In genomic region chr3:64223809-64224570, GRCh38 we compare ENCODE assay signal across 10 cellular contexts. TPM values are rescaled to one million over a fixed set of nuclear protein-coding genes. Genes with fewer than 3 reads are reported as not detected.
DNase-seq lines count a peak whose midpoint lies in the region; ATAC-seq, FAIRE-seq and TF ChIP-seq lines count a peak whose summit lies in the region.
"Had no signal": no experiment of that assay in that cellular context is flagged by ENCODE, and none has a peak within 500 bp of the region (broad histone marks: within the 10 kb centered on the region; RNA-seq: fewer than 3 reads in every experiment).

No MANE protein-coding gene starts in this region.

- FAIRE-seq in HepG2 (lab: Jason Lieb, UNC) (no peak), GM19239 (lab: Jason Lieb, UNC) (no peak)
- FAIRE-seq: frontal cortex had no signal

- no peak for DNase-seq in right lobe of liver
- DNase-seq in HepG2 (ENCODE audit: low spot score): no peak
- no peak for DNase-seq in aorta
- no peak for DNase-seq in dedifferentiated amniotic fluid mesenchymal stem cell (ENCODE audit: extremely low spot score)
- no peak for DNase-seq in GM19239 (ENCODE audit: insufficient read length, low spot score)
- no peak for DNase-seq in Peyer's patch
- DNase-seq: activated CD4-positive, alpha-beta T cell treated with anti-CD3 and anti-CD28 coated beads, Interleukin-2, amount 50 U/mL, for 4 hours had no signal

- ATAC-seq in right lobe of liver (peak in 3 of 4 donors; percentile 12 to 43 (median 19)), HepG2 (no peak), aorta (ENCODE audit: low FRiP score) (peak; percentile 58)

- in situ Hi-C loops in HepG2 (cut with HindIII; ENCODE audit: extremely low pct_ligation_motif_present, low pct_unique_long_range_greater_than_20kb): no loop called here

- TF ChIP-seq EP300 in HepG2 (IDR thresholded peaks at IDR 0.05; ENCODE audit: low read depth in 2 of 2, low read length in 2 of 2) (no peak), HepG2 (CRISPR knock-in tag; IDR thresholded peaks at IDR 0.05; ENCODE audit: borderline replicate concordance) (no peak)

- TF ChIP-seq POLR2A in right lobe of liver (IDR thresholded peaks at IDR 0.05): no peak
- TF ChIP-seq POLR2A in HepG2 (IDR thresholded peaks at IDR 0.05; ENCODE audit: insufficient read depth in 1 of 2, low read depth in 2 of 2, low read length in 2 of 2): no peak
- no peak for TF ChIP-seq POLR2A in Peyer's patch (IDR thresholded peaks at IDR 0.05)

- no peaks in the 10 kb centered on the region for H3K79me2 ChIP-seq in HepG2 (ENCODE audit: insufficient read depth, low read length)

- 61% methylated on average over 4 of the region's 5 CpGs for WGBS in right lobe of liver (ENCODE audit: insufficient coverage, low coverage, low lambda C conversion rate, missing lambda C conversion rate)
- 41% methylated on average over 5 of the region's 5 CpGs for WGBS in HepG2 (ENCODE audit: low lambda C conversion rate)
- WGBS in aorta, 2 donors: 7 to 23% methylated on average over 5 of the region's 5 CpGs

- H3K9me3 ChIP-seq in right lobe of liver (no peaks in the 10 kb centered on the region), HepG2 (ENCODE audit: low read length) (no peaks in the 10 kb centered on the region), endocrine pancreas (ENCODE audit: control insufficient read depth, low read length) (no peaks in the 10 kb centered on the region), muscle layer of duodenum (ENCODE audit: control insufficient read depth in 1 of 2, low read length in 2 of 2) (no peaks in the 10 kb centered on the region), aorta (ENCODE audit: control insufficient read depth, low read length) (no peaks in the 10 kb centered on the region), Peyer's patch (no peaks in the 10 kb centered on the region)

- no peak overlapping the region for H2AFZ ChIP-seq in HepG2 (ENCODE audit: low read length)

- H4K20me1 ChIP-seq in HepG2 (ENCODE audit: insufficient read depth, low read length): no peaks in the 10 kb centered on the region

- H3K36me3 ChIP-seq in right lobe of liver (no peaks in the 10 kb centered on the region), HepG2 (replicated peaks in 1 of 2; ENCODE audit: control insufficient read depth in 1 of 2, insufficient read depth in 2 of 2, low read length in 2 of 2) (no peaks in the 10 kb centered on the region), endocrine pancreas (ENCODE audit: control insufficient read depth, insufficient read depth, low read length) (no peaks in the 10 kb centered on the region), muscle layer of duodenum (ENCODE audit: control insufficient read depth in 1 of 2, insufficient read depth in 2 of 2, low read length in 2 of 2) (no peaks in the 10 kb centered on the region), aorta (ENCODE audit: control insufficient read depth in 1 of 2, insufficient read depth in 2 of 2, low read length in 1 of 2) (no peaks in the 10 kb centered on the region), Peyer's patch (no peaks in the 10 kb centered on the region)

- CTCF ChIA-PET in HepG2 (lab: Yijun Ruan, JAX; ENCODE audit: low intra/inter-chr PET ratio, low total read pairs): no interaction called here

- BruUV-seq in HepG2 (replicated peaks; lab: Mats Ljungman, UMichigan): no TSS peak

- H3K27ac ChIP-seq in right lobe of liver: peak overlapping the region in 1 of 3 donors; percentile 57
- H3K27ac ChIP-seq in HepG2 (ENCODE audit: extremely low read length, insufficient read depth, low read length): no peak overlapping the region
- peak overlapping the region; percentile 82 for H3K27ac ChIP-seq in muscle layer of duodenum (ENCODE audit: low read length)
- peak overlapping the region; percentile 12 to 65 for H3K27ac ChIP-seq in aorta (ENCODE audit: low read depth in 1 of 2, low read length in 2 of 2)
- H3K27ac ChIP-seq in Peyer's patch: peak overlapping the region in 1 of 4 donors; percentile 80

- H3K4me1 ChIP-seq in right lobe of liver (no peaks in the 10 kb centered on the region), HepG2 (ENCODE audit: insufficient read depth, low read length) (no peaks in the 10 kb centered on the region), endocrine pancreas (ENCODE audit: control insufficient read depth, insufficient read depth, low read length) (no peaks in the 10 kb centered on the region), muscle layer of duodenum (ENCODE audit: control insufficient read depth in 1 of 2, insufficient read depth in 2 of 2, low read length in 2 of 2) (peaks cover 8 to 74% of the 10 kb centered on the region in 2 donors), aorta (ENCODE audit: control insufficient read depth in 1 of 2, insufficient read depth in 2 of 2, low read length in 2 of 2) (peaks cover 2 to 5% of the 10 kb centered on the region in 2 donors), Peyer's patch (peaks cover 0 to 31% (median 0%) of the 10 kb centered on the region in 4 donors)

- H3K9ac ChIP-seq in HepG2 (ENCODE audit: insufficient read depth, low read depth, low read length) (no peak overlapping the region), endocrine pancreas (ENCODE audit: control insufficient read depth, insufficient read depth, low read length) (no peak overlapping the region)

- no peak for TF ChIP-seq RAD21 in HepG2 (CRISPR knock-in tag; IDR thresholded peaks at IDR 0.05)

- intact Hi-C loops in right lobe of liver (cut with DNase I): no loop called here
- intact Hi-C loops in HepG2 (cut with micrococcal nuclease; ENCODE audit: unreplicated experiment): no loop called here
- intact Hi-C loops in aorta (cut with DNase I): loop anchor here (5.0 kb wide), 2 partner anchors 37 to 43 kb away; no protein-coding TSS in a partner anchor

- H3K27me3 ChIP-seq in right lobe of liver: no peaks in the 10 kb centered on the region
- H3K27me3 ChIP-seq in HepG2 (ENCODE audit: control insufficient read depth in 1 of 2, insufficient read depth in 2 of 2, low read length in 2 of 2): no peaks in the 10 kb centered on the region
- H3K27me3 ChIP-seq in endocrine pancreas (ENCODE audit: control insufficient read depth, insufficient read depth, low read length): no peaks in the 10 kb centered on the region
- no peaks in the 10 kb centered on the region for H3K27me3 ChIP-seq in muscle layer of duodenum (ENCODE audit: low read depth, low read length)
- no peaks in the 10 kb centered on the region for H3K27me3 ChIP-seq in aorta (ENCODE audit: control insufficient read depth in 1 of 2, insufficient read depth in 2 of 2, low read length in 1 of 2)
- no peaks in the 10 kb centered on the region for H3K27me3 ChIP-seq in Peyer's patch

- no peak for TF ChIP-seq CTCF in right lobe of liver (IDR thresholded peaks at IDR 0.05)
- TF ChIP-seq CTCF in HepG2 (CRISPR knock-in tag; IDR thresholded peaks at IDR 0.05): no peak
- TF ChIP-seq CTCF in Peyer's patch (IDR thresholded peaks at IDR 0.05): no peak

- POLR2A ChIA-PET in HepG2 (lab: Yijun Ruan, JAX): no interaction called here

- no peak overlapping the region for H3K4me3 ChIP-seq in right lobe of liver
- no peak overlapping the region for H3K4me3 ChIP-seq in HepG2 (replicated peaks in 1 of 3; ENCODE audit: insufficient read depth in 1 of 3, low read depth in 2 of 3, low read length in 3 of 3)
- H3K4me3 ChIP-seq in endocrine pancreas (ENCODE audit: control insufficient read depth, insufficient read depth, low read length): peak overlapping the region; percentile 55
- H3K4me3 ChIP-seq in muscle layer of duodenum (ENCODE audit: low read depth in 1 of 2, low read length in 2 of 2): peak overlapping the region; percentile 42 to 56
- peak overlapping the region; percentile 12 to 60 for H3K4me3 ChIP-seq in aorta (ENCODE audit: low read length in 2 of 2)
- no peak overlapping the region for H3K4me3 ChIP-seq in Peyer's patch

- no peak overlapping the region for H3K4me2 ChIP-seq in HepG2 (ENCODE audit: low read depth, low read length)

TF ChIP-seq in HepG2, 621 proteins besides CTCF, POLR2A, EP300 and RAD21 (continues in another document):
- TF ChIP-seq XBP1 (CRISPR knock-in tag; IDR thresholded peaks at IDR 0.05): no peak
- no peak for TF ChIP-seq MXD1 (CRISPR knock-in tag; IDR thresholded peaks at IDR 0.05)

RNA-seq across cellular contexts. Expression of gene PRICKLE2, which starts 1.3 kb away (rescaled TPM):
- total RNA-seq in right lobe of liver: 1 to 10 TPM; 2.4 to 4.4 (median 3.3) TPM
- total RNA-seq in HepG2 (2016; rRNA removed; fragmentation: Illumina TruSeq; extraction: Trizol): 0.04 and 0.07 TPM in 2 replicates
- total RNA-seq in HepG2 (2016; cell fraction: cytosol; rRNA removed; fragmentation: Illumina TruSeq; extraction: Trizol; ENCODE audit: low read depth): not detected in 2 replicates
- total RNA-seq in HepG2 (2016; cell fraction: insoluble cytoplasmic fraction; rRNA removed; fragmentation: Illumina TruSeq; extraction: Trizol): 0.02 and 0.04 TPM in 2 replicates
- total RNA-seq in HepG2 (2016; cell fraction: membrane; rRNA removed; fragmentation: Illumina TruSeq; extraction: Trizol): 0.06 TPM in 1 of 2 replicates, not detected in the other
- 0.22 and 0.87 TPM in 2 replicates for total RNA-seq in HepG2 (2016; cell fraction: nucleus; rRNA removed; fragmentation: Illumina TruSeq; extraction: Trizol)
- 0.01 TPM in 2 replicates for polyA plus RNA-seq in HepG2 (2011; rRNA removed)
- 0.01 and 0.03 TPM in 2 replicates for polyA plus RNA-seq in HepG2 (2011; cell fraction: cytosol; rRNA removed)
- polyA plus RNA-seq in HepG2 (2011; cell fraction: nucleus; rRNA removed): 0.02 and 0.16 TPM in 2 replicates
- 0.07 TPM in 1 of 2 replicates, not detected in the other for polyA plus RNA-seq in HepG2 (2012)
- polyA plus RNA-seq in HepG2 (2016; cell fraction: cytosol; fragmentation: Illumina TruSeq; extraction: Trizol; ENCODE audit: low read depth): not detected in 2 replicates
- not detected in 2 replicates for polyA plus RNA-seq in HepG2 (2016; cell fraction: insoluble cytoplasmic fraction; fragmentation: Illumina TruSeq; extraction: Trizol; ENCODE audit: low read depth)
- polyA plus RNA-seq in HepG2 (2016; cell fraction: membrane; fragmentation: Illumina TruSeq; extraction: Trizol; ENCODE audit: low read depth): not detected in 2 replicates
- polyA plus RNA-seq in HepG2 (2016; cell fraction: nucleus; fragmentation: Illumina TruSeq; extraction: Trizol; ENCODE audit: insufficient read depth, low read depth): 0.12 TPM in 1 of 2 replicates, not detected in the other
- 0.09 and 0.20 TPM in 2 replicates for polyA minus RNA-seq in HepG2 (2011; rRNA and poly(A)+ RNA removed; ENCODE audit: low replicate concordance)
- polyA minus RNA-seq in HepG2 (2011; cell fraction: cytosol; rRNA and poly(A)+ RNA removed): not detected in 2 replicates
- under 0.01 TPM in 1 of 2 replicates, not detected in the other for polyA minus RNA-seq in HepG2 (2011; cell fraction: nucleus; rRNA and poly(A)+ RNA removed)
- total RNA-seq in aorta: 10 to 100 TPM; 22.0 to 42.1 TPM
- polyA plus RNA-seq in aorta: 1 to 10 TPM; 2.1 to 5.9 TPM
- total RNA-seq in Peyer's patch: 10 to 100 TPM in 2 of 4 donors, 1 to 10 TPM in 2; 3.5 to 22.3 (median 11.8) TPM

Comparison
In these comparisons a context has a peak if more than half of its experiments do, and no peak if none do; other contexts are left out.
1. H3K4me3 ChIP-seq: peak in endocrine pancreas (single experiment), muscle layer of duodenum (2 of 2) and aorta (2 of 2); none in right lobe of liver (0 of 3), HepG2 (0 of 3) and Peyer's patch (0 of 4).
2. intact Hi-C loops: an anchor here in aorta (5.0 kb wide); none called in right lobe of liver and HepG2.